ENCODE assay signal across 7 cellular contexts in the genomic region with DNA sequence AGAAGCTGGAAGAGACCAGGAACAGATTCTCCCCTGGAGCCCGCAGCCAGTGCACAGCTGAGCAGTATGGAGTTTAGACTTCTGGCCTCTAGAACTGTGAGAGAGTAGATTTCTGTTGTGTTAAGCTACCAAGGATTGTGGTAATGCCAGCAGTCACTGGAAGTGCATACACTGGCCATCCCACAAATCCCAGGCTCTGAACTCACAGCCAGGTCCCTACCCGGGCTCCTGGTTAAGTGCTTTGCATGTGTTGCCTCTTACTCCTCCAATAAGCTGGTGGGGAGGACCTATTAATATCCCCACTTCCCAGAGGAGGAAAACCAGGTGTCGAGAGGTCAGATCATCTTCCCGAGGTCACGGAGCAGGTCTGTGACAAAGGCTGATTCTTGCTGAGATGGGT.
DNase-seq lines count a peak whose midpoint lies in the region; ATAC-seq, FAIRE-seq and TF ChIP-seq lines count a peak whose summit lies in the region.
"Not testable (repeated sequence)": the region's sequence is repeated elsewhere in the genome, so short reads cannot be mapped to it uniquely, and the experiment has no call there.

No MANE protein-coding gene starts in this region.

- not testable (repeated sequence) for H3K9me3 ChIP-seq in DOHH2 (ENCODE audit: control insufficient read depth, insufficient read depth, low read length); OCI-LY7 (ENCODE audit: low read length); esophagus muscularis mucosa

- H3K9me2 ChIP-seq in DOHH2 (replicated peaks; ENCODE audit: control insufficient read depth, low read length); OCI-LY7 (ENCODE audit: insufficient read depth, low read length): not testable (repeated sequence)

- H3K4me3 ChIP-seq in DOHH2 (ENCODE audit: low read length); OCI-LY7 (ENCODE audit: low read depth, low read length, poor library complexity, severe bottlenecking); bronchial epithelial cell (ENCODE audit: low read depth, low read length); esophagus muscularis mucosa: not testable (repeated sequence)

- peaks cover 34% of the 10 kb centered on the region for H3F3A ChIP-seq in DOHH2 (ENCODE audit: control insufficient read depth, insufficient read depth)

- H3K4me1 Mint-ChIP-seq in activated CD4-positive, alpha-beta T cell treated with anti-CD3 and anti-CD28 coated beads for 36 hours = peaks cover 14% of the 10 kb centered on the region
- peaks cover 44% of the 10 kb centered on the region for H3K4me1 Mint-ChIP-seq in stimulated activated memory B cell treated with anti-CD40 and anti-IgM and Interleukin-4, amounts not matched to agents 10 μg/mL and 1 μg/mL and 100 μg/mL, for 72 hours

- TF ChIP-seq POLR2A in esophagus muscularis mucosa (IDR thresholded peaks at IDR 0.05; ENCODE audit: low read depth) = not testable (repeated sequence)

- ATAC-seq in activated CD4-positive, alpha-beta T cell treated with anti-CD3 and anti-CD28 coated beads for 36 hours; stimulated activated memory B cell treated with anti-CD40 and anti-IgM and Interleukin-4, amounts not matched to agents 10 μg/mL and 1 μg/mL and 100 μg/mL, for 72 hours: not testable (repeated sequence)

- not testable (repeated sequence) for H3K36me3 Mint-ChIP-seq in activated CD4-positive, alpha-beta T cell treated with anti-CD3 and anti-CD28 coated beads for 36 hours (ENCODE audit: low read depth)
- peaks cover 13% of the 10 kb centered on the region for H3K36me3 Mint-ChIP-seq in stimulated activated memory B cell treated with anti-CD40 and anti-IgM and Interleukin-4, amounts not matched to agents 10 μg/mL and 1 μg/mL and 100 μg/mL, for 72 hours

- FAIRE-seq in bronchial epithelial cell (lab: Jason Lieb, UNC) = peak; percentile 79

- peak overlapping the region; percentile 9; the same call in 1 of the 2 replicates for H3K4me2 ChIP-seq in DOHH2 (ENCODE audit: low read length)
- H3K4me2 ChIP-seq in OCI-LY7 (ENCODE audit: low read length) = not testable (repeated sequence)

- H3K27me3 Mint-ChIP-seq in activated CD4-positive, alpha-beta T cell treated with anti-CD3 and anti-CD28 coated beads for 36 hours; stimulated activated memory B cell treated with anti-CD40 and anti-IgM and Interleukin-4, amounts not matched to agents 10 μg/mL and 1 μg/mL and 100 μg/mL, for 72 hours: not testable (repeated sequence)

- not testable (repeated sequence) for TF ChIP-seq EP300 in esophagus muscularis mucosa (IDR thresholded peaks at IDR 0.05)

- H3K27ac Mint-ChIP-seq in activated CD4-positive, alpha-beta T cell treated with anti-CD3 and anti-CD28 coated beads for 36 hours = peak overlapping the region; percentile 9
- H3K27ac Mint-ChIP-seq in stimulated activated memory B cell treated with anti-CD40 and anti-IgM and Interleukin-4, amounts not matched to agents 10 μg/mL and 1 μg/mL and 100 μg/mL, for 72 hours = peak overlapping the region; percentile 26

- not testable (repeated sequence) for H3K4me3 Mint-ChIP-seq in activated CD4-positive, alpha-beta T cell treated with anti-CD3 and anti-CD28 coated beads for 36 hours; stimulated activated memory B cell treated with anti-CD40 and anti-IgM and Interleukin-4, amounts not matched to agents 10 μg/mL and 1 μg/mL and 100 μg/mL, for 72 hours

- H3K27ac ChIP-seq in DOHH2 (ENCODE audit: low read depth, low read length) = peak overlapping the region; percentile 100
- peak overlapping the region; percentile 59 for H3K27ac ChIP-seq in OCI-LY7 (ENCODE audit: low read depth, low read length, poor library complexity, severe bottlenecking)
- not testable (repeated sequence) for H3K27ac ChIP-seq in esophagus muscularis mucosa (replicated peaks in 1 of 4)

- intact Hi-C loops in OCI-LY7 (cut with micrococcal nuclease; ENCODE audit: unreplicated experiment); activated CD4-positive, alpha-beta T cell treated with anti-CD3 and anti-CD28 coated beads for 36 hours (cut with DNase I, micrococcal nuclease); esophagus muscularis mucosa (cut with DNase I): not testable (repeated sequence)

- H2AFZ ChIP-seq in OCI-LY7 (ENCODE audit: low read length) = peak overlapping the region; percentile 1; the same call in 1 of the 2 replicates

- DNase-seq in OCI-LY7 (ENCODE audit: low spot score); activated CD4-positive, alpha-beta T cell treated with anti-CD3 and anti-CD28 coated beads for 36 hours; bronchial epithelial cell (ENCODE audit: low read depth): not testable (repeated sequence)
- peak; percentile 8 for DNase-seq in esophagus muscularis mucosa (ENCODE audit: extremely low spot score)
- DNase-seq in myocyte (ENCODE audit: low read depth) = peak; percentile 53

- 87% methylated on average over 5 of the region's 5 CpGs for WGBS in esophagus muscularis mucosa

- H3K79me2 ChIP-seq in DOHH2 (ENCODE audit: control insufficient read depth, low read length) = peaks cover 27% of the 10 kb centered on the region
- not testable (repeated sequence) for H3K79me2 ChIP-seq in OCI-LY7 (ENCODE audit: insufficient read depth, low read depth, low read length)

- not testable (repeated sequence) for H3K27me3 ChIP-seq in DOHH2 (ENCODE audit: control insufficient read depth, low read length); bronchial epithelial cell (ENCODE audit: control insufficient read depth, insufficient read depth, low read length); esophagus muscularis mucosa

- H3K4me1 ChIP-seq in DOHH2 (ENCODE audit: control insufficient read depth, low read length) (peaks cover 97% of the 10 kb centered on the region), OCI-LY7 (ENCODE audit: insufficient read depth, low read length, poor library complexity, severe bottlenecking) (peaks cover 85% of the 10 kb centered on the region)
- H3K4me1 ChIP-seq in esophagus muscularis mucosa = not testable (repeated sequence)

- H3K36me3 ChIP-seq in DOHH2 (ENCODE audit: control insufficient read depth, low read length); OCI-LY7 (ENCODE audit: insufficient read depth, low read length); bronchial epithelial cell (ENCODE audit: control insufficient read depth, insufficient read depth, low read length); esophagus muscularis mucosa: not testable (repeated sequence)

- H3K9me3 Mint-ChIP-seq in activated CD4-positive, alpha-beta T cell treated with anti-CD3 and anti-CD28 coated beads for 36 hours (ENCODE audit: low read depth); stimulated activated memory B cell treated with anti-CD40 and anti-IgM and Interleukin-4, amounts not matched to agents 10 μg/mL and 1 μg/mL and 100 μg/mL, for 72 hours: not testable (repeated sequence)

- POLR2A ChIA-PET in OCI-LY7 (lab: Charles Lee) = interaction anchor here (1.2 kb wide), 1 partner anchor 47 kb away, joined by 3 read pairs; no protein-coding TSS in a partner anchor
- POLR2A ChIA-PET in activated CD4-positive, alpha-beta T cell treated with anti-CD3 and anti-CD28 coated beads for 36 hours (lab: Charles Lee) = not testable (repeated sequence)

- not testable (repeated sequence) for TF ChIP-seq CTCF in DOHH2 (IDR thresholded peaks at IDR 0.05; ENCODE audit: low read depth, low read length, poor library complexity, severe bottlenecking); OCI-LY7 (conservative IDR thresholded peaks at IDR 0.05; ENCODE audit: low read length); bronchial epithelial cell (IDR thresholded peaks at IDR 0.05; ENCODE audit: insufficient read depth, low read length, severe bottlenecking); esophagus muscularis mucosa (IDR thresholded peaks at IDR 0.05)

- not testable (repeated sequence) for BruUV-seq in OCI-LY7 (replicated peaks; lab: Mats Ljungman, UMichigan)

- CTCF ChIA-PET in OCI-LY7 (lab: Charles Lee; ENCODE audit: unreplicated experiment); activated CD4-positive, alpha-beta T cell treated with anti-CD3 and anti-CD28 coated beads for 36 hours (lab: Charles Lee): not testable (repeated sequence)

- not testable (repeated sequence) for H4K20me1 ChIP-seq in DOHH2 (ENCODE audit: control insufficient read depth, insufficient read depth, low read depth, low read length); OCI-LY7 (ENCODE audit: insufficient read depth, low read length)
